In genomic region chr20:48583801-48584200, GRCh38 we compare ENCODE assay signal across 21 cellular contexts.
DNase-seq lines count a peak whose midpoint lies in the region; ATAC-seq, FAIRE-seq and TF ChIP-seq lines count a peak whose summit lies in the region.
"Had no signal": no experiment of that assay in that cellular context is flagged by ENCODE, and none has a peak within 500 bp of the region (broad histone marks: within the 10 kb centered on the region; RNA-seq: fewer than 3 reads in every experiment).

No MANE protein-coding gene starts in this region.

- POLR2A ChIA-PET in HEK293 (lab: Yijun Ruan, JAX) (no interaction called here), MCF 10A (lab: Yijun Ruan, JAX) (interaction anchor here (1.2 kb wide), 1 partner anchor 14 kb away, joined by 4 read pairs; no protein-coding TSS in a partner anchor)

- H3K27ac Mint-ChIP-seq in MCF 10A (ENCODE audit: low read depth, unreplicated experiment): no peak overlapping the region
- H3K27ac Mint-ChIP-seq: CD4-positive, CD25-positive, alpha-beta regulatory T cell; CD8-positive, alpha-beta memory T cell; GM23338 had no signal

- H3K4me1 ChIP-seq in HEK293 (ENCODE audit: control insufficient read depth, insufficient read depth, low read length): no peaks in the 10 kb centered on the region
- peaks cover 6% of the 10 kb centered on the region for H3K4me1 ChIP-seq in RWPE2 (ENCODE audit: insufficient read depth, poor library complexity, severe bottlenecking)
- H3K4me1 ChIP-seq in neuronal stem cell (ENCODE audit: control insufficient read depth in 2 of 2, insufficient read depth in 1 of 2, low read depth in 1 of 2, low read length in 2 of 2): peaks cover 0 to 1% of the 10 kb centered on the region in 2 donors
- H3K4me1 ChIP-seq in spleen: no peaks in the 10 kb centered on the region
- H3K4me1 ChIP-seq: BE2C had no signal

- no peak for ATAC-seq in RWPE2 (ENCODE audit: low read depth)
- ATAC-seq: GM23338, HCT116 had no signal

- H3K27me3 Mint-ChIP-seq in MCF 10A (ENCODE audit: insufficient read depth, unreplicated experiment): peaks cover 68% of the 10 kb centered on the region

- H3K4me2 ChIP-seq in neuronal stem cell (ENCODE audit: insufficient read depth, low read length, poor library complexity, severe bottlenecking): no peak overlapping the region
- H3K4me2 ChIP-seq: GM23338 had no signal

- no peak overlapping the region for H2BK15ac ChIP-seq in neuronal stem cell (ENCODE audit: low read length)

- H2BK5ac ChIP-seq in neuronal stem cell (ENCODE audit: low read length): no peak overlapping the region

- no peaks in the 10 kb centered on the region for H3K36me3 Mint-ChIP-seq in MCF 10A (ENCODE audit: insufficient read depth, unreplicated experiment)
- H3K36me3 Mint-ChIP-seq: CD4-positive, CD25-positive, alpha-beta regulatory T cell had no signal

- H4K8ac ChIP-seq in neuronal stem cell (ENCODE audit: low read depth, low read length): no peak overlapping the region

- no peak overlapping the region for H2BK12ac ChIP-seq in neuronal stem cell (ENCODE audit: low read length)

- no CpG with 5 or more reads among the region's 11 CpGs for WGBS in neuronal stem cell (ENCODE audit: extremely low coverage in 2 of 2, insufficient read length in 2 of 2, insufficient replicate concordance in 1 of 2), 2 donors
- WGBS in spleen, 5 donors: 84 to 89% (median 85%) methylated on average over 11 of the region's 11 CpGs

- FAIRE-seq in GM12892 (lab: Jason Lieb, UNC): no peak
- FAIRE-seq: GM12891, GM18507, H54 had no signal

- no peaks in the 10 kb centered on the region for H3K9me3 Mint-ChIP-seq in MCF 10A (ENCODE audit: unreplicated experiment)
- H3K9me3 Mint-ChIP-seq: CD8-positive, alpha-beta memory T cell had no signal

- no peak overlapping the region for H3K4me3 Mint-ChIP-seq in MCF 10A (ENCODE audit: unreplicated experiment)
- H3K4me3 Mint-ChIP-seq: CD4-positive, CD25-positive, alpha-beta regulatory T cell; CD8-positive, alpha-beta memory T cell; GM23338 had no signal

- peak overlapping the region; percentile 35 for H2AK5ac ChIP-seq in neuronal stem cell (ENCODE audit: low read depth, low read length)

- H3K9me3 ChIP-seq in HEK293 (ENCODE audit: control insufficient read depth, insufficient read depth, low read depth, low read length) (no peaks in the 10 kb centered on the region), RWPE2 (ENCODE audit: severe bottlenecking) (no peaks in the 10 kb centered on the region), neuronal stem cell (replicated peaks in 1 of 2; ENCODE audit: control insufficient read depth in 2 of 2, insufficient read depth in 1 of 2, low read depth in 1 of 2, low read length in 2 of 2) (no peaks in the 10 kb centered on the region), spleen (no peaks in the 10 kb centered on the region)
- H3K9me3 ChIP-seq: BE2C had no signal

- H3K9ac ChIP-seq in neuronal stem cell (ENCODE audit: low read depth, low read length, poor library complexity): no peak overlapping the region

- intact Hi-C loops in spleen (cut with DNase I; ENCODE audit: low total_unique reads) (no loop called here), MCF 10A (cut with micrococcal nuclease) (no loop called here)

- no peak overlapping the region for H3K4me3 ChIP-seq in HEK293 (ENCODE audit: low read depth, low read length)
- no peak overlapping the region for H3K4me3 ChIP-seq in RWPE2 (ENCODE audit: severe bottlenecking)
- H3K4me3 ChIP-seq in neuronal stem cell (ENCODE audit: low read length in 2 of 2): no peak overlapping the region
- no peak overlapping the region for H3K4me3 ChIP-seq in spleen
- H3K4me3 ChIP-seq: GM23338 had no signal

- TF ChIP-seq POLR2A in spleen (IDR thresholded peaks at IDR 0.05): no peak
- no peak for TF ChIP-seq POLR2A in GM12892 (IDR thresholded peaks at IDR 0.05; ENCODE audit: low read depth, low read length)

- DNase-seq in RWPE2 (ENCODE audit: low spot score) (peak; percentile 73), neuronal stem cell (ENCODE audit: low spot score) (no peak), spleen (peak; percentile 45), T-helper 1 cell (no peak), GM12892 (ENCODE audit: insufficient read length) (no peak), MCF 10A (ENCODE audit: unreplicated experiment) (no peak)
- DNase-seq: C1 segment of cervical spinal cord; CD4-positive, CD25-positive, alpha-beta regulatory T cell; CD8-positive, alpha-beta memory T cell; COR-L47; DMS 273 treated with DMSO at 0.1 percent for 48 hours; DMS53; DND-41; EL had no signal

- no peak overlapping the region for H3K23ac ChIP-seq in neuronal stem cell (ENCODE audit: low read depth, low read length, poor library complexity)

- H3K4me1 Mint-ChIP-seq in MCF 10A (ENCODE audit: insufficient read depth, unreplicated experiment): peaks cover 5% of the 10 kb centered on the region

- TF ChIP-seq CTCF in HEK293 (tag by site-specific recombination; IDR thresholded peaks at IDR 0.05) (no peak), RWPE2 (IDR thresholded peaks at IDR 0.05; ENCODE audit: poor library complexity, severe bottlenecking) (no peak), spleen (IDR thresholded peaks at IDR 0.05 in 8 of 11, conservative IDR thresholded peaks at IDR 0.05 in 3 of 11) (no peak), MCF 10A (IDR thresholded peaks at IDR 0.05; ENCODE audit: unreplicated experiment) (no peak)

- peak overlapping the region; percentile 32 for H3K18ac ChIP-seq in neuronal stem cell (ENCODE audit: low read length)

- H3K36me3 ChIP-seq in HEK293 (ENCODE audit: control insufficient read depth in 2 of 2, insufficient read depth in 1 of 2, low read length in 2 of 2) (no peaks in the 10 kb centered on the region), RWPE2 (ENCODE audit: low read depth) (no peaks in the 10 kb centered on the region), neuronal stem cell (replicated peaks in 1 of 2; ENCODE audit: control insufficient read depth in 2 of 2, insufficient read depth in 2 of 2, low read length in 2 of 2) (no peaks in the 10 kb centered on the region), spleen (no peaks in the 10 kb centered on the region)
- H3K36me3 ChIP-seq: BE2C had no signal

- no peak overlapping the region for H2AFZ ChIP-seq in neuronal stem cell (ENCODE audit: low read length)
- H2AFZ ChIP-seq: GM23338 had no signal

- BruUV-seq in MCF 10A (replicated peaks; lab: Mats Ljungman, UMichigan): no TSS peak

- H3K27ac ChIP-seq in HEK293 (ENCODE audit: extremely low read depth, low read depth, low read length) (no peak overlapping the region), RWPE2 (ENCODE audit: poor library complexity, severe bottlenecking) (no peak overlapping the region), neuronal stem cell (replicated peaks; ENCODE audit: low read length) (no peak overlapping the region), spleen (no peak overlapping the region)

- no peak overlapping the region for H3K4ac ChIP-seq in neuronal stem cell (ENCODE audit: low read length)

- no peak overlapping the region for H4K91ac ChIP-seq in neuronal stem cell (ENCODE audit: low read depth, low read length, poor library complexity)

- H3K79me1 ChIP-seq in neuronal stem cell (ENCODE audit: low read depth, low read length): no peaks in the 10 kb centered on the region

- CTCF ChIA-PET in HEK293 (lab: Yijun Ruan, JAX) (no interaction called here), MCF 10A (lab: Yijun Ruan, JAX) (no interaction called here)

- H2BK120ac ChIP-seq in neuronal stem cell (ENCODE audit: low read depth, low read length): no peak overlapping the region

- H3K27me3 ChIP-seq in RWPE2 (ENCODE audit: insufficient read depth, poor library complexity, severe bottlenecking) (no peaks in the 10 kb centered on the region), neuronal stem cell (ENCODE audit: control insufficient read depth in 3 of 3, insufficient read depth in 3 of 3, low read depth in 1 of 3, low read length in 3 of 3) (peaks cover 0 to 9% (median 0%) of the 10 kb centered on the region in 3 experiments), spleen (replicated peaks in 1 of 7) (peaks cover 0 to 59% (median 0%) of the 10 kb centered on the region in 7 donors)
- H3K27me3 ChIP-seq: BE2C had no signal

- H3K14ac ChIP-seq in neuronal stem cell (ENCODE audit: low read length): no peak overlapping the region

TF ChIP-seq in HEK293, 187 proteins besides CTCF, POLR2A, EP300 and RAD21:
- no peak for TF ChIP-seq KLF16 (tag by site-specific recombination; IDR thresholded peaks at IDR 0.05)
- TF ChIP-seq YY1 (tag by site-specific recombination; IDR thresholded peaks at IDR 0.05): no peak
- no peak for TF ChIP-seq ZNF610 (tag by site-specific recombination; IDR thresholded peaks at IDR 0.05; ENCODE audit: borderline replicate concordance)
- no peak for TF ChIP-seq ZNF266 (tag by site-specific recombination; IDR thresholded peaks at IDR 0.05; ENCODE audit: low read depth)
- no peak for TF ChIP-seq ZNF830 (tag by site-specific recombination; IDR thresholded peaks at IDR 0.05; ENCODE audit: low read depth)
- peak; percentile 76 for TF ChIP-seq ZNF623 (tag by site-specific recombination; IDR thresholded peaks at IDR 0.05)
- no peak for TF ChIP-seq FEZF1 (tag by site-specific recombination; IDR thresholded peaks at IDR 0.05)
- no peak for TF ChIP-seq ZNF114 (tag by site-specific recombination; IDR thresholded peaks at IDR 0.05)

Comparison
In these comparisons a context has a peak if more than half of its experiments do, and no peak if none do; other contexts are left out.
1. DNase-seq: peak in RWPE2 (single experiment) and spleen (single experiment); none in neuronal stem cell (single experiment), T-helper 1 cell (0 of 5), GM12892 (single experiment) and MCF 10A (single experiment).